In genomic region chr2:2103320-2103719, GRCh38 we compare ENCODE assay signal across 1 cellular context.
TF ChIP-seq lines count a peak whose summit lies in the region.

No MANE protein-coding gene starts in this region.

TF ChIP-seq in HepG2, 621 proteins besides CTCF, POLR2A, EP300 and RAD21 (continued from another document):
- no peak for TF ChIP-seq ZBTB10 (CRISPR knock-in tag; IDR thresholded peaks at IDR 0.05; ENCODE audit: borderline replicate concordance)
